Comparison of ENCODE assay signal across 1 cellular context in the genomic region with DNA sequence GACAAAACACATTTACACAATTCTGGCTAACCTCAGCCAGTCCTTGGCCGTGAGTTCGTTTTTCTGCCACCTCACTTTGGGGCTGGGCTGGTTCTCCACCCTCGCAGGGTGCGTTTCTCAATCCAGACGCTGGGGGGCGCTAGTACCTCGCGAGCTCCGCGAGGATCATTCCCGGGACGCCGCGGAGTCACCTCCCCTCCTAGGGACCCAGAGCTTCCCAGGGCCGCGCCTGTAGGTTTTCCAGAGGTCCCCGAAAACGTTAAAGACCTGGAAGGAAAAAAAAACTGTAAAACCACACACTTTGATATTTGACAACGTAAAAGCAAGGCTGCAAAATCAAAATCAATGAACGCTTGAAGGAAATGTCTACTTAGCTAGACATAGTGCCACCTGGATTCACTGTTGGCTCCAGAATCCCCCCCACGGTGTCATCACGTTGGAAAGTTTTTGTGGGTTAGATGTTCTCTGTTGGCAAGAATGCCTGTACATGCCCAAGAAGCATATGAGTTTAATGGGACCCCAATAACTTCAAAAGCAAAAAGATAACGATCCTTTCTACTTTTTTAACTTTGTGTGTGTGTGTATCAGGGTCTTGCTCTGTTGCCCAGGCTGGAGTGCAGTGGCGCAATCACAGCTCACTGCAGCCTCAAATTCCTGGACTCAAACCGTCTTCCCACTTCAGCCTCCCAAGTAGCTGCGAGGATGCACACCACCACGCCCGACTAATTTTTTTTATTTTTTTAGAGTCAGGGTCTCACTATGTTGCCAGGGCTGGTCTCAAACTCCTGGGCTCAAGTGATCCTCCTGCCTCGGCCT.
TF ChIP-seq lines count a peak whose summit lies in the region.

No MANE protein-coding gene starts in this region.

TF ChIP-seq in SK-N-SH treated with all-trans-retinoic acid at 6 μM for 48 hours, 23 proteins besides CTCF, POLR2A, EP300 and RAD21 (continued from another document):
- TF ChIP-seq, protein P1, sequence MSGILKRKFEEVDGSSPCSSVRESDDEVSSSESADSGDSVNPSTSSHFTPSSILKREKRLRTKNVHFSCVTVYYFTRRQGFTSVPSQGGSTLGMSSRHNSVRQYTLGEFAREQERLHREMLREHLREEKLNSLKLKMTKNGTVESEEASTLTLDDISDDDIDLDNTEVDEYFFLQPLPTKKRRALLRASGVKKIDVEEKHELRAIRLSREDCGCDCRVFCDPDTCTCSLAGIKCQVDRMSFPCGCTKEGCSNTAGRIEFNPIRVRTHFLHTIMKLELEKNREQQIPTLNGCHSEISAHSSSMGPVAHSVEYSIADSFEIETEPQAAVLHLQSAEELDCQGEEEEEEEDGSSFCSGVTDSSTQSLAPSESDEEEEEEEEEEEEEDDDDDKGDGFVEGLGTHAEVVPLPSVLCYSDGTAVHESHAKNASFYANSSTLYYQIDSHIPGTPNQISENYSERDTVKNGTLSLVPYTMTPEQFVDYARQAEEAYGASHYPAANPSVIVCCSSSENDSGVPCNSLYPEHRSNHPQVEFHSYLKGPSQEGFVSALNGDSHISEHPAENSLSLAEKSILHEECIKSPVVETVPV (CRISPR knock-in tag; IDR thresholded peaks at IDR 0.05), result no peak
- no peak for TF ChIP-seq ZNF70 (CRISPR knock-in tag; IDR thresholded peaks at IDR 0.05)
- TF ChIP-seq, protein P2, sequence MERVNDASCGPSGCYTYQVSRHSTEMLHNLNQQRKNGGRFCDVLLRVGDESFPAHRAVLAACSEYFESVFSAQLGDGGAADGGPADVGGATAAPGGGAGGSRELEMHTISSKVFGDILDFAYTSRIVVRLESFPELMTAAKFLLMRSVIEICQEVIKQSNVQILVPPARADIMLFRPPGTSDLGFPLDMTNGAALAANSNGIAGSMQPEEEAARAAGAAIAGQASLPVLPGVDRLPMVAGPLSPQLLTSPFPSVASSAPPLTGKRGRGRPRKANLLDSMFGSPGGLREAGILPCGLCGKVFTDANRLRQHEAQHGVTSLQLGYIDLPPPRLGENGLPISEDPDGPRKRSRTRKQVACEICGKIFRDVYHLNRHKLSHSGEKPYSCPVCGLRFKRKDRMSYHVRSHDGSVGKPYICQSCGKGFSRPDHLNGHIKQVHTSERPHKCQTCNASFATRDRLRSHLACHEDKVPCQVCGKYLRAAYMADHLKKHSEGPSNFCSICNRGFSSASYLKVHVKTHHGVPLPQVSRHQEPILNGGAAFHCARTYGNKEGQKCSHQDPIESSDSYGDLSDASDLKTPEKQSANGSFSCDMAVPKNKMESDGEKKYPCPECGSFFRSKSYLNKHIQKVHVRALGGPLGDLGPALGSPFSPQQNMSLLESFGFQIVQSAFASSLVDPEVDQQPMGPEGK (CRISPR knock-in tag; IDR thresholded peaks at IDR 0.05; ENCODE audit: borderline replicate concordance), result no peak
- TF ChIP-seq RARB (CRISPR knock-in tag; IDR thresholded peaks at IDR 0.05), result no peak
- TF ChIP-seq GLIS3 (CRISPR knock-in tag; IDR thresholded peaks at IDR 0.05), result no peak
- no peak for TF ChIP-seq CSDC2 (CRISPR knock-in tag; IDR thresholded peaks at IDR 0.05)
